2 cellular contexts compared by ENCODE assay signal in genomic region chr10:24097771-24098207, GRCh38.
TF ChIP-seq lines count a peak whose summit lies in the region.

No MANE protein-coding gene starts in this region.

TF ChIP-seq in HepG2, 621 proteins besides CTCF, POLR2A, EP300 and RAD21:
- TF ChIP-seq SP4 (CRISPR knock-in tag; IDR thresholded peaks at IDR 0.05) (no peak), KAT2B (IDR thresholded peaks at IDR 0.05; ENCODE audit: borderline replicate concordance, low read depth, low read length) (no peak), BCL6 (CRISPR knock-in tag; IDR thresholded peaks at IDR 0.05) (no peak), MLXIP (CRISPR knock-in tag; IDR thresholded peaks at IDR 0.05; ENCODE audit: borderline replicate concordance) (no peak), HNF4A (CRISPR knock-in tag; IDR thresholded peaks at IDR 0.05) (no peak), ARID4A (CRISPR knock-in tag; IDR thresholded peaks at IDR 0.05; ENCODE audit: borderline replicate concordance) (no peak)

TF ChIP-seq in H1, 55 proteins besides CTCF, POLR2A, EP300 and RAD21:
- TF ChIP-seq SIN3A (conservative IDR thresholded peaks at IDR 0.05 in 1 of 2, IDR thresholded peaks at IDR 0.05 in 1 of 2; ENCODE audit: low read depth in 1 of 2, low read length in 2 of 2) = no peak
